ENCODE assay signal across 1 cellular context in genomic region chr15:82262422-82263026, GRCh38.
TF ChIP-seq lines count a peak whose summit lies in the region.

Gene EFL1, minus strand, starts transcription at chr15:82262734. Its CDS starts 956 bp downstream, at chr15:82261778.
Gene SAXO2, plus strand, starts transcription at chr15:82262818. Its CDS starts 62 bp downstream, at chr15:82262880.

TF ChIP-seq in K562, 482 proteins besides CTCF, POLR2A, EP300 and RAD21 (continued from another document and continues in another):
- no peak for TF ChIP-seq GTF3C2 (IDR thresholded peaks at IDR 0.05; ENCODE audit: borderline replicate concordance, extremely low read depth, insufficient read length)
- TF ChIP-seq MEIS2 (IDR thresholded peaks at IDR 0.05; ENCODE audit: partially characterized antibody) = peak; percentile 73
- no peak for TF ChIP-seq ILF3 (IDR thresholded peaks at IDR 0.05; ENCODE audit: borderline replicate concordance)
- TF ChIP-seq ATF1 (CRISPR knock-in tag; IDR thresholded peaks at IDR 0.05) = no peak
- TF ChIP-seq ATF1 (tag; IDR thresholded peaks at IDR 0.05) = peak; percentile 91
- TF ChIP-seq ADNP (tag; IDR thresholded peaks at IDR 0.05) = no peak
- peak; percentile 74 for TF ChIP-seq TFAP4 (CRISPR knock-in tag; IDR thresholded peaks at IDR 0.05; ENCODE audit: borderline replicate concordance)
- TF ChIP-seq C11orf30 (IDR thresholded peaks at IDR 0.05; ENCODE audit: low read depth) = peak; percentile 61
- peak in 1 of 3 experiments; percentile 90; a peak in 3 of 6 replicates for TF ChIP-seq ZBTB11 (CRISPR knock-in tag; IDR thresholded peaks at IDR 0.05)
- peak; percentile 58; the same call in 1 of the 2 replicates for TF ChIP-seq HCFC1 (IDR thresholded peaks at IDR 0.05; ENCODE audit: low read depth, low read length)
- TF ChIP-seq CTBP1 (IDR thresholded peaks at IDR 0.05; ENCODE audit: borderline replicate concordance) = peak; percentile 75
- TF ChIP-seq L3MBTL2 (IDR thresholded peaks at IDR 0.05) = peak; percentile 69; the same call in 1 of the 2 replicates
- TF ChIP-seq PKNOX1 (IDR thresholded peaks at IDR 0.05) = peak; percentile 91
- peak; percentile 39; the same call in 1 of the 2 replicates for TF ChIP-seq THAP12 (CRISPR knock-in tag; IDR thresholded peaks at IDR 0.05)
- peak; percentile 18 for TF ChIP-seq HNRNPLL (IDR thresholded peaks at IDR 0.05; ENCODE audit: low read depth, low read length, poor library complexity, severe bottlenecking)
- peak; percentile 79 for TF ChIP-seq EGR1 (conservative IDR thresholded peaks at IDR 0.05)
- TF ChIP-seq POLR3A (IDR thresholded peaks at IDR 0.05; ENCODE audit: borderline replicate concordance, extremely low read depth, insufficient read depth, insufficient read length) = no peak
- 0 out of 2 replicates have a peak, but pooled peaks have one; percentile 11 for TF ChIP-seq ZBTB17 (CRISPR knock-in tag; IDR thresholded peaks at IDR 0.05)
- TF ChIP-seq MYC (IDR thresholded peaks at IDR 0.05; ENCODE audit: low read depth, low read length) = peak; percentile 58; the same call in 1 of the 2 replicates
- no peak for TF ChIP-seq MYC (CRISPR knock-in tag; IDR thresholded peaks at IDR 0.05; ENCODE audit: borderline replicate concordance, low read depth)
- peak; percentile 48 for TF ChIP-seq POLR2B (IDR thresholded peaks at IDR 0.05; ENCODE audit: low read depth, partially characterized antibody)
- peak; percentile 65 for TF ChIP-seq NKRF (IDR thresholded peaks at IDR 0.05; ENCODE audit: borderline replicate concordance)
- peak; percentile 78 for TF ChIP-seq RBBP5 (IDR thresholded peaks at IDR 0.05; ENCODE audit: borderline replicate concordance, insufficient read depth, low read length, poor library complexity, severe bottlenecking)
- peak; percentile 94 for TF ChIP-seq CXXC5 (CRISPR knock-in tag; IDR thresholded peaks at IDR 0.05)
- TF ChIP-seq POLR2G (IDR thresholded peaks at IDR 0.05; ENCODE audit: low read depth, low read length) = peak; percentile 88
- no peak for TF ChIP-seq ZNF57 (CRISPR knock-in tag; IDR thresholded peaks at IDR 0.05)
- no peak for TF ChIP-seq DMBX1 (CRISPR knock-in tag; IDR thresholded peaks at IDR 0.05; ENCODE audit: borderline replicate concordance)
- TF ChIP-seq ATF7 (IDR thresholded peaks at IDR 0.05) = peak; percentile 66; the same call in 1 of the 2 replicates
- peak; percentile 29 for TF ChIP-seq TAF1 (IDR thresholded peaks at IDR 0.05; ENCODE audit: control insufficient read depth, extremely low read depth, insufficient read depth, low read length, severe bottlenecking)
- peak; percentile 97 for TF ChIP-seq NR2C2 (CRISPR knock-in tag; IDR thresholded peaks at IDR 0.05)
- peak; percentile 99 for TF ChIP-seq NR2C2 (tag; IDR thresholded peaks at IDR 0.05)
- peak; percentile 95 for TF ChIP-seq GMEB1 (CRISPR knock-in tag; IDR thresholded peaks at IDR 0.05)
- TF ChIP-seq ARID4B (CRISPR knock-in tag; IDR thresholded peaks at IDR 0.05) = peak; percentile 65
- TF ChIP-seq ZNF780A (CRISPR knock-in tag; IDR thresholded peaks at IDR 0.05) = no peak
- peak; percentile 70 for TF ChIP-seq PHF20 (IDR thresholded peaks at IDR 0.05; ENCODE audit: partially characterized antibody)
- TF ChIP-seq CBX1 (IDR thresholded peaks at IDR 0.05; ENCODE audit: low read depth) = 0 out of 2 replicates have a peak, but pooled peaks have one; percentile 61
- no peak for TF ChIP-seq ASH1L (IDR thresholded peaks at IDR 0.05; ENCODE audit: borderline replicate concordance, low read depth, partially characterized antibody)
- peak; percentile 70 to 71; a peak in 3 of 4 replicates for TF ChIP-seq SIN3A (IDR thresholded peaks at IDR 0.05; ENCODE audit: borderline replicate concordance in 2 of 2, control insufficient read depth in 1 of 2, low read depth in 2 of 2, low read length in 2 of 2)
- peak in 1 of 2 experiments; percentile 74; a peak in 2 of 4 replicates for TF ChIP-seq RCOR1 (IDR thresholded peaks at IDR 0.05; ENCODE audit: borderline replicate concordance in 1 of 2, low read depth in 2 of 2, low read length in 2 of 2)
